11 cellular contexts compared by ENCODE assay signal in the genomic region with DNA sequence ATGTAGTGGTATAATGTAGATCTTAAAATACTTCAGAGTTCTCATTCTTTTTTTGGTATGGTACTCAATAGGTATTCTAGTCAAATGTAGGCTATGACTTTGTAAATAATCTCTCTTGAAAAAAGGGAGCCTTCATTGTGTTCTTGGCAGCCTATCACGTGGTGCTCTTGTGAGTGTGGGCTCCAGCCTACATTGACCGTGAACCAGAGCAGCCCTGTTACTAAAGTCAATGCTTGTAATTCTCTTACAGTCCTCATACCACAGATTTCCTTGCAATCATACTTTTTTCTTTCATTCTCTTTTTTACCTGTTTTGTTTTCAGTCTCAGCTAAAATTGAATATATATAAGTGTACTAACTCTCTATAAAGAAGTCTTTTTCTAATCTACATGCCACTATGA. TPM values are rescaled to one million over a fixed set of nuclear protein-coding genes. Genes with fewer than 3 reads are reported as not detected.
A peak's percentile ranks its signal among the peaks of the same experiment; 100 is the strongest.
DNase-seq lines count a peak whose midpoint lies in the region; ATAC-seq and TF ChIP-seq lines count a peak whose summit lies in the region.
"Had no signal": no experiment of that assay in that cellular context is flagged by ENCODE, and none has a peak within 500 bp of the region (broad histone marks: within the 10 kb centered on the region; RNA-seq: fewer than 3 reads in every experiment).

No MANE protein-coding gene starts in this region.

- no peak overlapping the region for H3K27ac ChIP-seq in endodermal cell (ENCODE audit: low read depth, low read length)
- H3K27ac ChIP-seq: epithelial cell of prostate had no signal

- H3K4me1 ChIP-seq in endodermal cell (ENCODE audit: control insufficient read depth, insufficient read depth, low read length): peaks cover 9% of the 10 kb centered on the region

- WGBS in endodermal cell (ENCODE audit: insufficient coverage in 1 of 2, insufficient read length in 1 of 2), 2 experiments: 17 to 32% methylated on average over 2 of the region's 2 CpGs

- H3K4me3 Mint-ChIP-seq in endodermal cell: no peak overlapping the region

- peaks cover 7% of the 10 kb centered on the region for H3K36me3 Mint-ChIP-seq in endodermal cell (ENCODE audit: low read depth)

- DNase-seq in GM20000 (ENCODE audit: low spot score) (peak; percentile 39), NCI-H187 treated with DMSO at 0.1 percent for 48 hours (lab: John Stamatoyannopoulos, UW) (peak; percentile 49), endodermal cell (peak; percentile 50), putamen (ENCODE audit: low spot score) (peak; percentile 71), ureter (ENCODE audit: low spot score) (no peak), GM13977 (ENCODE audit: low spot score) (no peak), SIG-M5 treated with dmso at 0.1 percent for 504 hours (lab: John Stamatoyannopoulos, UW; ENCODE audit: unreplicated experiment) (no peak)
- DNase-seq: stimulated activated CD4-positive, alpha-beta T cell treated with anti-CD3 and anti-CD28 coated beads, Interleukin-2, amount 100 ng/mL, for 24 hours; T-cell had no signal

- peaks cover 5% of the 10 kb centered on the region for H3K9me3 Mint-ChIP-seq in endodermal cell
- H3K9me3 Mint-ChIP-seq: T-cell had no signal

- no peak overlapping the region for H3K9ac ChIP-seq in endodermal cell (ENCODE audit: extremely low read depth, low read length, poor library complexity, severe bottlenecking)

- peaks cover 5% of the 10 kb centered on the region for H3K9me3 ChIP-seq in endodermal cell (ENCODE audit: control insufficient read depth, low read length)

- H3K27ac Mint-ChIP-seq in endodermal cell: peak overlapping the region; percentile 72

- peaks cover 42% of the 10 kb centered on the region for H3K4me1 Mint-ChIP-seq in endodermal cell

- no peaks in the 10 kb centered on the region for H3K27me3 Mint-ChIP-seq in endodermal cell (ENCODE audit: insufficient read depth)
- H3K27me3 Mint-ChIP-seq: T-cell had no signal

- in situ Hi-C loops in GM13977 (cut with MboI; ENCODE audit: low pct_unique_long_range_greater_than_20kb, low sequenced_read_pairs, unreplicated experiment): no loop called here

- ATAC-seq in HG03354 (IDR thresholded peaks at IDR 0.05; ENCODE audit: poor library complexity, severe bottlenecking, unreplicated experiment): no peak

- no peak overlapping the region for H3K4me3 ChIP-seq in endodermal cell (ENCODE audit: low read length)

- TF ChIP-seq CTCF in GM20000 (IDR thresholded peaks at IDR 0.05; ENCODE audit: extremely low read depth, missing control alignments) (no peak), endodermal cell (conservative IDR thresholded peaks at IDR 0.05) (no peak), GM13977 (IDR thresholded peaks at IDR 0.05; ENCODE audit: extremely low read depth, insufficient read depth, missing control alignments) (no peak)

- peaks cover 9% of the 10 kb centered on the region for H3K36me3 ChIP-seq in endodermal cell (ENCODE audit: control insufficient read depth, insufficient read depth, low read length)

- H3K27me3 ChIP-seq in endodermal cell (ENCODE audit: control insufficient read depth, insufficient read depth, low read length, poor library complexity, severe bottlenecking): no peaks in the 10 kb centered on the region

RNA-seq across cellular contexts. Expression of a gene that starts 31.1 kb away (rescaled TPM):
- total RNA-seq in endodermal cell (100 to 1,000 TPM in 1 of 2 donors, 10 to 100 TPM in 1; 74.0 to 110 TPM), ureter (223 TPM)
- 44.9 TPM for polyA plus RNA-seq in endodermal cell (2013, experiment 1 of 2)
- 47.0 TPM for polyA plus RNA-seq in endodermal cell (2013, experiment 2 of 2)

Comparison
In these comparisons a context has a peak if more than half of its experiments do, and no peak if none do; other contexts are left out.
1. DNase-seq: peak in GM20000 (single experiment), NCI-H187 treated with DMSO at 0.1 percent for 48 hours (single experiment), endodermal cell (single experiment) and putamen (single experiment); none in ureter (single experiment), GM13977 (single experiment) and SIG-M5 treated with dmso at 0.1 percent for 504 hours (single experiment).